Comparison of ENCODE assay signal across 1 cellular context in genomic region chr16:10761388-10761787, GRCh38.
TF ChIP-seq lines count a peak whose summit lies in the region.

No MANE protein-coding gene starts in this region.

TF ChIP-seq in IMR-90, 13 proteins besides CTCF, POLR2A, EP300 and RAD21:
- TF ChIP-seq MXI1 (IDR thresholded peaks at IDR 0.05; ENCODE audit: borderline replicate concordance, low read depth, low read length) = no peak
- TF ChIP-seq MAFK (IDR thresholded peaks at IDR 0.05; ENCODE audit: low read depth, low read length) = no peak
- TF ChIP-seq FOS (IDR thresholded peaks at IDR 0.05; ENCODE audit: low read depth, low read length) = no peak
- no peak for TF ChIP-seq BHLHE40 (IDR thresholded peaks at IDR 0.05; ENCODE audit: low read depth, low read length)
- TF ChIP-seq CEBPB (IDR thresholded peaks at IDR 0.05; ENCODE audit: low read depth, low read length) = no peak
- TF ChIP-seq SMC3 (IDR thresholded peaks at IDR 0.05; ENCODE audit: low read depth, low read length) = no peak
- TF ChIP-seq RFX5 (IDR thresholded peaks at IDR 0.05; ENCODE audit: low read depth, low read length) = no peak
- TF ChIP-seq CHD1 (IDR thresholded peaks at IDR 0.05; ENCODE audit: low read depth, low read length) = no peak
- no peak for TF ChIP-seq RCOR1 (IDR thresholded peaks at IDR 0.05; ENCODE audit: insufficient replicate concordance, low read length)
- no peak for TF ChIP-seq ELK1 (IDR thresholded peaks at IDR 0.05; ENCODE audit: borderline replicate concordance, low read depth, low read length)
- TF ChIP-seq MAZ (IDR thresholded peaks at IDR 0.05; ENCODE audit: borderline replicate concordance, low read depth, low read length) = no peak
- TF ChIP-seq USF2 (IDR thresholded peaks at IDR 0.05; ENCODE audit: low read depth, low read length) = no peak
- TF ChIP-seq NFE2L2 (IDR thresholded peaks at IDR 0.05; ENCODE audit: low read depth, low read length) = no peak
